1 cellular context compared by ENCODE assay signal in genomic region chr10:5147255-5147980, GRCh38.
TF ChIP-seq lines count a peak whose summit lies in the region.

No MANE protein-coding gene starts in this region.

TF ChIP-seq in HepG2, 621 proteins besides CTCF, POLR2A, EP300 and RAD21 (continued from another document and continues in another):
- no peak for TF ChIP-seq SNAPC4 (CRISPR knock-in tag; IDR thresholded peaks at IDR 0.05)
- no peak for TF ChIP-seq HOXA7 (CRISPR knock-in tag; IDR thresholded peaks at IDR 0.05)
- no peak for TF ChIP-seq RFX5 (IDR thresholded peaks at IDR 0.05; ENCODE audit: low read depth, low read length)
- TF ChIP-seq ATF2 (CRISPR knock-in tag; IDR thresholded peaks at IDR 0.05): peak; percentile 80
- no peak for TF ChIP-seq CHCHD3 (CRISPR knock-in tag; IDR thresholded peaks at IDR 0.05)
- peak; percentile 53; the same call in 1 of the 2 replicates for TF ChIP-seq JUNB (CRISPR knock-in tag; IDR thresholded peaks at IDR 0.05; ENCODE audit: borderline replicate concordance)
- TF ChIP-seq ZNF136 (CRISPR knock-in tag; IDR thresholded peaks at IDR 0.05; ENCODE audit: low read depth): peak; percentile 60; the same call in 1 of the 2 replicates
- no peak for TF ChIP-seq ZNF3 (CRISPR knock-in tag; IDR thresholded peaks at IDR 0.05)
- TF ChIP-seq GMEB2 (CRISPR knock-in tag; IDR thresholded peaks at IDR 0.05; ENCODE audit: low read depth): no peak
- no peak for TF ChIP-seq HNRNPK (IDR thresholded peaks at IDR 0.05; ENCODE audit: low read depth, low read length, poor library complexity, severe bottlenecking)
- TF ChIP-seq GABPB1 (CRISPR knock-in tag; IDR thresholded peaks at IDR 0.05): peak; percentile 51
- TF ChIP-seq FOXO1 (CRISPR knock-in tag; IDR thresholded peaks at IDR 0.05): peak; percentile 99
- peak; percentile 98 for TF ChIP-seq RARA (CRISPR knock-in tag; IDR thresholded peaks at IDR 0.05)
- no peak; the same call in 1 of the 2 replicates for TF ChIP-seq ZNF431 (CRISPR knock-in tag; IDR thresholded peaks at IDR 0.05; ENCODE audit: borderline replicate concordance, low read depth)
- no peak for TF ChIP-seq FUBP1 (CRISPR knock-in tag; IDR thresholded peaks at IDR 0.05; ENCODE audit: borderline replicate concordance)
- TF ChIP-seq HNF4A (CRISPR knock-in tag; IDR thresholded peaks at IDR 0.05): peak; percentile 99
- no peak for TF ChIP-seq ZNF451 (CRISPR knock-in tag; IDR thresholded peaks at IDR 0.05)
- TF ChIP-seq ATF7-NPFF (CRISPR knock-in tag; IDR thresholded peaks at IDR 0.05; ENCODE audit: low read depth): 0 out of 2 replicates have a peak, but pooled peaks have one; percentile 38
- TF ChIP-seq POGK (CRISPR knock-in tag; conservative IDR thresholded peaks at IDR 0.05): peak; percentile 73; the same call in 1 of the 2 replicates
- no peak for TF ChIP-seq SP2 (CRISPR knock-in tag; IDR thresholded peaks at IDR 0.05)
- TF ChIP-seq ZSCAN31 (CRISPR knock-in tag; IDR thresholded peaks at IDR 0.05; ENCODE audit: low read depth): no peak
- TF ChIP-seq TOE1 (CRISPR knock-in tag; IDR thresholded peaks at IDR 0.05): peak; percentile 64; the same call in 1 of the 2 replicates
- no peak for TF ChIP-seq ZNF296 (CRISPR knock-in tag; conservative IDR thresholded peaks at IDR 0.05)
- TF ChIP-seq ZFP36L1 (CRISPR knock-in tag; IDR thresholded peaks at IDR 0.05): no peak
- TF ChIP-seq RNF2 (conservative IDR thresholded peaks at IDR 0.05; ENCODE audit: low read depth): no peak
- TF ChIP-seq FLYWCH1 (CRISPR knock-in tag; IDR thresholded peaks at IDR 0.05): no peak
- TF ChIP-seq ZNF234 (CRISPR knock-in tag; conservative IDR thresholded peaks at IDR 0.05): no peak
- TF ChIP-seq MTERF4 (CRISPR knock-in tag; IDR thresholded peaks at IDR 0.05): no peak
- no peak for TF ChIP-seq MXI1 (IDR thresholded peaks at IDR 0.05; ENCODE audit: borderline replicate concordance, low read depth, low read length)
- peak; percentile 15; the same call in 1 of the 2 replicates for TF ChIP-seq NKX3-1 (CRISPR knock-in tag; IDR thresholded peaks at IDR 0.05)
- no peak for TF ChIP-seq SRSF9 (IDR thresholded peaks at IDR 0.05; ENCODE audit: borderline replicate concordance, insufficient read depth, low read depth, low read length, poor library complexity, severe bottlenecking)
- no peak for TF ChIP-seq PRDM4 (CRISPR knock-in tag; IDR thresholded peaks at IDR 0.05; ENCODE audit: borderline replicate concordance)
- no peak for TF ChIP-seq ZNF260 (CRISPR knock-in tag; IDR thresholded peaks at IDR 0.05; ENCODE audit: borderline replicate concordance, low read depth)
- TF ChIP-seq ZFYVE20 (CRISPR knock-in tag; IDR thresholded peaks at IDR 0.05; ENCODE audit: borderline replicate concordance, low read depth): no peak
- TF ChIP-seq SP5 (CRISPR knock-in tag; IDR thresholded peaks at IDR 0.05; ENCODE audit: borderline replicate concordance, low read depth): peak; percentile 63; the same call in 1 of the 2 replicates
- TF ChIP-seq ZMYM2 (CRISPR knock-in tag; IDR thresholded peaks at IDR 0.05): peak; percentile 92
- TF ChIP-seq ZFP37 (CRISPR knock-in tag; IDR thresholded peaks at IDR 0.05; ENCODE audit: borderline replicate concordance): no peak
- TF ChIP-seq RBM39 (IDR thresholded peaks at IDR 0.05; ENCODE audit: low read depth, low read length, poor library complexity, severe bottlenecking): no peak
- no peak for TF ChIP-seq PAX8 (CRISPR knock-in tag; IDR thresholded peaks at IDR 0.05; ENCODE audit: borderline replicate concordance)
- TF ChIP-seq SETDB1 (CRISPR knock-in tag; IDR thresholded peaks at IDR 0.05; ENCODE audit: borderline replicate concordance): no peak
- TF ChIP-seq THAP8 (CRISPR knock-in tag; IDR thresholded peaks at IDR 0.05; ENCODE audit: borderline replicate concordance): no peak
- TF ChIP-seq ZNF746 (CRISPR knock-in tag; IDR thresholded peaks at IDR 0.05): no peak
